In the genomic region with DNA sequence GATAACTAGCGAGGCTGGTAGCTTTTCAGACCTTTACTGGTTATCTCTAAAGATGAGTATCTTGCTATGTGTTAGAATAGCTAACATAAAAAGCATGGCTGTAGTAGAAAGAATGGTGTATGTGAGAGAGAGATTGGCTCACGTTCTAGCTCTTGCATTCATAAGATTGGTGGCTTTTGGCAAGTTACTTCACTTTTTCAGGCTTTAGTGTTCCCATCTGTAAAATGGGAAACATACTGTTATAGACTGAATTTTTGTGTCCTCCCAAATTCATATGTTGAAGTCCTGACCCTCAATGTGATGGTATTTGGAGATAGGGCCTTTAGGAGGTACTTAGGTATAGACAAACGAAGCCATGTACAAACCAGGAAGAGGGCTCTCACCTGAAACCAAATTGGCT, we compare ENCODE assay signal across 31 cellular contexts.
"Had no signal": no experiment of that assay in that cellular context is flagged by ENCODE, and none has a peak within 500 bp of the region (broad histone marks: within the 10 kb centered on the region; RNA-seq: fewer than 3 reads in every experiment).

No MANE protein-coding gene starts in this region.

- H3K27ac Mint-ChIP-seq: naive thymus-derived CD8-positive, alpha-beta T cell; natural killer cell; natural killer cell treated with Interleukin-12 subunit alpha and Interleukin-12 subunit beta and Interleukin-15 and Interleukin-18, amount 100 ng/mL, for 72 hours; nephron; nephron progenitor cell; neural progenitor cell; progenitor cell of endocrine pancreas had no signal

- H3K4me1 Mint-ChIP-seq: naive thymus-derived CD8-positive, alpha-beta T cell; natural killer cell; nephron; nephron progenitor cell; neural crest cell; neural progenitor cell had no signal

- H3K27me3 Mint-ChIP-seq: naive thymus-derived CD8-positive, alpha-beta T cell; natural killer cell treated with Interleukin-12 subunit alpha and Interleukin-12 subunit beta and Interleukin-15 and Interleukin-18, amount 100 ng/mL, for 72 hours had no signal

- H2AFZ ChIP-seq: neural progenitor cell, parathyroid adenoma had no signal

- H3K79me2 ChIP-seq: parathyroid adenoma had no signal

- DNase-seq: naive thymus-derived CD8-positive, alpha-beta T cell; natural killer cell; nephron progenitor cell; nucleus accumbens; occipital lobe; ovary; pancreas; posterior cingulate gyrus; psoas muscle; retina; right cardiac atrium; right lobe of liver; sigmoid colon; spleen; stimulated activated CD4-positive, alpha-beta T cell treated with anti-CD3 and anti-CD28 coated beads, Interleukin-12 subunit alpha, Interleukin-12 subunit beta, amount 100 ng/mL, for 4 hours; stimulated activated CD4-positive, alpha-beta T cell treated with anti-CD3 and anti-CD28 coated beads, Interleukin-15, amount 100 ng/mL, for 24 hours; stimulated activated CD4-positive, alpha-beta T cell treated with anti-CD3 and anti-CD28 coated beads, Interleukin-1b, Interleukin-23, amount 100 ng/mL, for 48 hours; stimulated activated CD4-positive, alpha-beta T cell treated with anti-CD3 and anti-CD28 coated beads, Interleukin-2, amount 100 ng/mL, for 24 hours had no signal

- ATAC-seq: naive thymus-derived CD8-positive, alpha-beta T cell; natural killer cell; natural killer cell treated with Interleukin-12 subunit alpha and Interleukin-12 subunit beta and Interleukin-15 and Interleukin-18, amount 100 ng/mL, for 72 hours; pancreas; psoas muscle; right cardiac atrium; right lobe of liver; sciatic nerve had no signal

- H3K4me3 ChIP-seq: neural progenitor cell, ovary, pancreas, prostate gland, psoas muscle, right atrium auricular region, right lobe of liver, sigmoid colon, skin epidermis, smooth muscle cell, spleen had no signal

- H3K4me3 Mint-ChIP-seq: naive thymus-derived CD8-positive, alpha-beta T cell; natural killer cell; natural killer cell treated with Interleukin-12 subunit alpha and Interleukin-12 subunit beta and Interleukin-15 and Interleukin-18, amount 100 ng/mL, for 72 hours; nephron; nephron progenitor cell; neural crest cell; neural progenitor cell had no signal

- H3K27ac ChIP-seq: neural progenitor cell, neutrophil, ovary, pancreas, parathyroid adenoma, prostate gland, psoas muscle, right atrium auricular region, right lobe of liver, sigmoid colon, skin epidermis, spleen had no signal

- H3K27me3 ChIP-seq: neural progenitor cell, neutrophil, ovary, pancreas, right atrium auricular region, right lobe of liver, sigmoid colon, spleen had no signal

- H3K4me2 ChIP-seq: neural progenitor cell, smooth muscle cell had no signal

- H3K36me3 Mint-ChIP-seq: naive thymus-derived CD8-positive, alpha-beta T cell; natural killer cell; natural killer cell treated with Interleukin-12 subunit alpha and Interleukin-12 subunit beta and Interleukin-15 and Interleukin-18, amount 100 ng/mL, for 72 hours; neural progenitor cell had no signal

- H3K9ac ChIP-seq: neural progenitor cell, parathyroid adenoma had no signal

- H3K36me3 ChIP-seq: neural progenitor cell, neutrophil, ovary, pancreas, prostate gland, right atrium auricular region, right lobe of liver, sigmoid colon, spleen had no signal

- H3K9me3 ChIP-seq: neutrophil, ovary, pancreas, prostate gland, psoas muscle, right atrium auricular region, right lobe of liver, sigmoid colon, spleen had no signal

- H3K9me3 Mint-ChIP-seq: nephron, nephron progenitor cell had no signal

- FAIRE-seq: pancreas, small intestine had no signal

- H3K4me1 ChIP-seq: neural progenitor cell, pancreas, parathyroid adenoma, prostate gland, psoas muscle, right atrium auricular region, right lobe of liver, sigmoid colon, spleen had no signal
